ENCODE assay signal across 5 cellular contexts in genomic region chr20:31814142-31814541, GRCh38. TPM values are rescaled to one million over a fixed set of nuclear protein-coding genes. Genes with fewer than 3 reads are reported as not detected.
"Had no signal": no experiment of that assay in that cellular context is flagged by ENCODE, and none has a peak within 500 bp of the region (broad histone marks: within the 10 kb centered on the region; RNA-seq: fewer than 3 reads in every experiment).

No MANE protein-coding gene starts in this region.

RNA-seq across cellular contexts. Expression of gene MYLK2, which starts 5.0 kb away (rescaled TPM):
- total RNA-seq: GM23248 had no signal
- polyA plus RNA-seq: GM23248, HepG2, IgD-negative memory B cell had no signal

RNA-seq across cellular contexts. Expression of gene FOXS1, which starts 31.3 kb away (rescaled TPM):
- total RNA-seq: GM23248, HepG2, HFFc6 had no signal
- polyA plus RNA-seq: GM23248, HepG2, IgD-negative memory B cell had no signal

RNA-seq across cellular contexts. Expression of gene DUSP15, which starts 56.2 kb away (rescaled TPM):
- total RNA-seq: GM23248, HFFc6, HT1080 had no signal
- polyA plus RNA-seq: GM23248, IgD-negative memory B cell had no signal

RNA-seq across cellular contexts. Expression of gene TTLL9, which starts 56.3 kb away (rescaled TPM):
- total RNA-seq: GM23248, HepG2, HFFc6, HT1080 had no signal
- polyA plus RNA-seq: GM23248, HepG2, IgD-negative memory B cell had no signal
